In the genomic region with DNA sequence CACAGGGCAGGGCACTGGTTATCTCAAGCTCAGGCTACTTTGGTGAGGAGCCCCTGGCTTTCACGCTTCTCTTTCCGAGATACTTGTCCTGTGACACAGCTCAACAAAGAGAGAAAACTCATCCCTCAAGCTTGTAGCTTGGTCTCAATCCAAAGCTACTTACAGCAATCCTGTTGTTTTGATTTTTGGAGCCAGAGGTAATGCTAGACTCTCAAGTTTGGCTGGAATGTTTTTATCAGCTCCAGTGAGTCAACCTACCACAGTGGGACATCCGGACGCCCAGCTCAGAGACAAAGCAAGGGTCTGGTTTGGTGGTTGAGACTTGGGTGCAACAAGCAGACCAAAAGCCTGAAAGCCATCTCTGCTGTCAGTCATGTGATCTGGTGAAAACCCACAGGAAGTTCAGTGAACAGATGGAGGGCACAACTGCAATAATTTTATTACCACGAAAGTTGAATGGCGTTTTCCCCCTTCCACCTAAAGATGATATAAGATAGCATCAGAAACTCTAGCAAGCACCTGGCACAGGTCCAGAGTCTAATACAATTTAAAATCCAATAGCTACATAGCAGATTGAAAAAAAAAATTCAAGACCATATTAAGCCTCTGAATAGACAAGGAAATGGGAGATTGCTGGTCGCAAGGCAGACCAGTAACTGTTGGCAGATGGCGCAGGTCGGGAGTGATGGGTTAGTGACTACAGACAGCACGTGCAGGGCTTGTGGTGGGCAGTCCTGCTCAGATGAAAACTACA, we compare ENCODE assay signal across 9 cellular contexts.
DNase-seq lines count a peak whose midpoint lies in the region; ATAC-seq and TF ChIP-seq lines count a peak whose summit lies in the region.
"Had no signal": no experiment of that assay in that cellular context is flagged by ENCODE, and none has a peak within 500 bp of the region (broad histone marks: within the 10 kb centered on the region; RNA-seq: fewer than 3 reads in every experiment).

No MANE protein-coding gene starts in this region.

- DNase-seq in SIG-M5 treated with dmso at 0.1 percent for 504 hours (lab: John Stamatoyannopoulos, UW; ENCODE audit: unreplicated experiment) (peak; percentile 14), SIG-M5 (lab: John Stamatoyannopoulos, UW) (no peak), OCI-M1 (lab: John Stamatoyannopoulos, UW) (peak; percentile 11), fibroblast of lung (ENCODE audit: low read depth in 2 of 2) (peak; percentile 68 to 99), hippocampal formation (lab: John Stamatoyannopoulos, UW) (no peak), globus pallidus (ENCODE audit: low spot score) (no peak)
- DNase-seq in stimulated activated naive CD8-positive, alpha-beta T cell treated with anti-CD3 and anti-CD28 coated beads, Interleukin-15, Interleukin-2, amounts not matched to agents 100 U/mL and 50 U/mL, for 24 hours: peak; percentile 44
- DNase-seq: NCI-H1417 had no signal

- no peak overlapping the region for H3K4me3 ChIP-seq in fibroblast of lung (replicated peaks in 1 of 4; ENCODE audit: control extremely low read depth in 1 of 4, insufficient read depth in 1 of 4, low read depth in 3 of 4, low read length in 4 of 4)

- no peaks in the 10 kb centered on the region for H3K79me2 ChIP-seq in fibroblast of lung (ENCODE audit: control insufficient read depth, insufficient read depth, low read length)

- no peak overlapping the region for H3K9ac ChIP-seq in fibroblast of lung (ENCODE audit: insufficient read depth, low read length)

- no peaks in the 10 kb centered on the region for H3K27me3 ChIP-seq in fibroblast of lung (ENCODE audit: control insufficient read depth, insufficient read depth, low read length)

- ATAC-seq in stimulated activated naive CD8-positive, alpha-beta T cell treated with anti-CD3 and anti-CD28 coated beads, Interleukin-15, Interleukin-2, amounts not matched to agents 100 U/mL and 50 U/mL, for 24 hours: peak; percentile 37
- no peak for ATAC-seq in GM21381 (IDR thresholded peaks at IDR 0.05; ENCODE audit: unreplicated experiment)

- H3K4me2 ChIP-seq in fibroblast of lung (ENCODE audit: extremely low read depth, insufficient read depth, low read length): peak overlapping the region; percentile 65

- H3K27ac ChIP-seq in fibroblast of lung (ENCODE audit: insufficient read depth, low read length): peak overlapping the region; percentile 72

- no peaks in the 10 kb centered on the region for H3K36me3 ChIP-seq in fibroblast of lung (ENCODE audit: control insufficient read depth, insufficient read depth, low read length)

- no peak for TF ChIP-seq CTCF in fibroblast of lung (conservative IDR thresholded peaks at IDR 0.05 in 1 of 2, IDR thresholded peaks at IDR 0.05 in 1 of 2; ENCODE audit: low read depth in 1 of 2, low read length in 2 of 2)

- H4K20me1 ChIP-seq in fibroblast of lung (ENCODE audit: control insufficient read depth, extremely low read depth, insufficient read depth, low read length): no peaks in the 10 kb centered on the region

- H3K4me1 ChIP-seq in fibroblast of lung (ENCODE audit: control insufficient read depth, extremely low read depth, insufficient read depth, low read length): peaks cover 17% of the 10 kb centered on the region

- H3K9me3 ChIP-seq in fibroblast of lung (ENCODE audit: control insufficient read depth, insufficient read depth, low read depth, low read length): no peaks in the 10 kb centered on the region

- H2AFZ ChIP-seq in fibroblast of lung (ENCODE audit: low read length): no peak overlapping the region

Comparison
In these comparisons a context has a peak if more than half of its experiments do, and no peak if none do; other contexts are left out.
1. DNase-seq: peak in SIG-M5 treated with dmso at 0.1 percent for 504 hours (single experiment), OCI-M1 (single experiment), fibroblast of lung (2 of 2) and stimulated activated naive CD8-positive, alpha-beta T cell treated with anti-CD3 and anti-CD28 coated beads, Interleukin-15, Interleukin-2, amounts not matched to agents 100 U/mL and 50 U/mL, for 24 hours (single experiment); none in SIG-M5 (single experiment), hippocampal formation (0 of 2) and globus pallidus (single experiment).